In the genomic region with DNA sequence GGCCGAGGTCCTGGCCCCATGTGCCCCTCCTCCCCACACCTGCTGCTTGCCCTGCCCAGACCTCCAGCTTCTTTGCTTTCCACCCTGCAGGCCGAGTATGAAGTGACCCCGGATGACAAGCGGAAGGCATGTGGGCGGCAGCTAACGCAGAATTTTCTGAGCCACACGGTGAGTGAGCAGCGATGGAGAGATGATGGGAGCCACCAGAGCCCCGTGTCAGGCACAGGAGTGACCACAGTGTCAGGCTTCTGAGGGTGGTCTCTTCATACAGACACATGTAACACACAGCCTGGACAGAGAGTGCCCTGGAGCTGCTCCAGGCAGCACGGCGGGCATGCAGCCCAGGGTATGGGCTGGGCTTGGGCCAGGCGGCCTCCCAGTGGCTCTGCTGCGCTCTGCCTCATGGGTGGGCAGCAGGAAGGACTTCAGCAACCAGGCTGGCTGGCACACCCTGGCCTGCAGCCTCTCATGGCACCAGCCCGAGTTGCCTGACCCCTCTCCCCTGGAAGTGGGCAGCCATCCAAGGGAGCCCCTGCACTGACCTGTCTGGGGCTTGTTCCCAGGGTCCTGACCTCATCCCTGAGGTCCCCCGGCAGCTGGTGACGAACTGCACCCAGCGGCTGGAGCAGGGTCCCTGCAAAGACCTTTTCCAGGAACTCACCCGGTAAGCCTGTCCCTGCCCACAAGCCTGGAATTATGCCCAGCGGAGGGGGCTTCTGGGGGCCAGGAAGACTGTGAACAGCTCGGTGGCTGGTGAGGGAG, we compare ENCODE assay signal across 11 cellular contexts. TPM values are rescaled to one million over a fixed set of nuclear protein-coding genes. Genes with fewer than 3 reads are reported as not detected.
DNase-seq lines count a peak whose midpoint lies in the region; ATAC-seq and TF ChIP-seq lines count a peak whose summit lies in the region.
"Had no signal": no experiment of that assay in that cellular context is flagged by ENCODE, and none has a peak within 500 bp of the region (broad histone marks: within the 10 kb centered on the region; RNA-seq: fewer than 3 reads in every experiment).

No MANE protein-coding gene starts in this region.

- H4K20me1 ChIP-seq in DOHH2 (ENCODE audit: control insufficient read depth, insufficient read depth, low read depth, low read length) = peaks cover 6% of the 10 kb centered on the region; the same call in 1 of the 2 replicates

- H3K27me3 ChIP-seq in DOHH2 (ENCODE audit: control insufficient read depth, low read length) = no peaks in the 10 kb centered on the region
- H3K27me3 ChIP-seq in colonic mucosa = no peaks in the 10 kb centered on the region
- H3K27me3 ChIP-seq in sigmoid colon = no peaks in the 10 kb centered on the region
- no peaks in the 10 kb centered on the region for H3K27me3 ChIP-seq in A673 (replicated peaks; ENCODE audit: insufficient read depth, low read depth, low read length, poor library complexity)
- no peaks in the 10 kb centered on the region for H3K27me3 ChIP-seq in breast epithelium
- H3K27me3 ChIP-seq: body of pancreas, ovary had no signal

- peaks cover 23% of the 10 kb centered on the region for H3F3A ChIP-seq in DOHH2 (ENCODE audit: control insufficient read depth, insufficient read depth)

- TF ChIP-seq POLR2A in sigmoid colon (IDR thresholded peaks at IDR 0.05) (no peak), breast epithelium (IDR thresholded peaks at IDR 0.05) (no peak)

- peak overlapping the region; percentile 90 for H3K4me2 ChIP-seq in DOHH2 (ENCODE audit: low read length)

- peak overlapping the region in 1 of 2 donors; percentile 27 for H3K9ac ChIP-seq in colonic mucosa (ENCODE audit: low read depth in 2 of 2, low read length in 2 of 2)

- peaks cover 55% of the 10 kb centered on the region for H3K4me1 ChIP-seq in DOHH2 (ENCODE audit: control insufficient read depth, low read length)
- peaks cover 4% of the 10 kb centered on the region for H3K4me1 ChIP-seq in colonic mucosa
- H3K4me1 ChIP-seq in sigmoid colon = peaks cover 0 to 34% (median 28%) of the 10 kb centered on the region in 4 donors
- H3K4me1 ChIP-seq in A673 (ENCODE audit: insufficient read depth, low read length, poor library complexity, severe bottlenecking) = peaks cover 7% of the 10 kb centered on the region
- peaks cover 5 to 17% of the 10 kb centered on the region in 2 donors for H3K4me1 ChIP-seq in breast epithelium

- H3K9me2 ChIP-seq in DOHH2 (replicated peaks; ENCODE audit: control insufficient read depth, low read length) = no peaks in the 10 kb centered on the region

- H3K4me3 ChIP-seq in DOHH2 (ENCODE audit: low read length) (peak overlapping the region; percentile 77), colonic mucosa (no peak overlapping the region), sigmoid colon (no peak overlapping the region), A673 (ENCODE audit: low read depth, low read length, poor library complexity, severe bottlenecking) (no peak overlapping the region), breast epithelium (no peak overlapping the region)
- H3K4me3 ChIP-seq: body of pancreas, ovary had no signal

- ATAC-seq in HG02763 (IDR thresholded peaks at IDR 0.05; ENCODE audit: unreplicated experiment) = no peak
- ATAC-seq: body of pancreas had no signal

- no peak for DNase-seq in RWPE1 (ENCODE audit: low spot score)
- no peak for DNase-seq in colonic mucosa
- peak; percentile 71 for DNase-seq in sigmoid colon
- no peak for DNase-seq in A673 (ENCODE audit: low spot score)
- DNase-seq in breast epithelium (ENCODE audit: low spot score in 2 of 2) = no peak
- DNase-seq in HuH-7 (ENCODE audit: low spot score) = no peak
- DNase-seq: body of pancreas had no signal

- H3K36me3 ChIP-seq in DOHH2 (ENCODE audit: control insufficient read depth, low read length) = peaks cover 84% of the 10 kb centered on the region
- H3K36me3 ChIP-seq in colonic mucosa = peaks cover 20% of the 10 kb centered on the region
- peaks cover 25 to 70% (median 54%) of the 10 kb centered on the region in 4 donors for H3K36me3 ChIP-seq in sigmoid colon
- H3K36me3 ChIP-seq in A673 (ENCODE audit: insufficient read depth, low read length, poor library complexity, severe bottlenecking) = peaks cover 26% of the 10 kb centered on the region
- no peaks in the 10 kb centered on the region for H3K36me3 ChIP-seq in breast epithelium
- H3K36me3 ChIP-seq: ovary had no signal

- TF ChIP-seq EP300 in sigmoid colon (IDR thresholded peaks at IDR 0.05) = no peak

- H3K27ac ChIP-seq in DOHH2 (ENCODE audit: low read depth, low read length) = peak overlapping the region; percentile 94
- peak overlapping the region; percentile 94 for H3K27ac ChIP-seq in RWPE1
- peak overlapping the region; percentile 41 for H3K27ac ChIP-seq in colonic mucosa
- H3K27ac ChIP-seq in sigmoid colon = peak overlapping the region; percentile 2 to 47 (median 22)
- no peak overlapping the region for H3K27ac ChIP-seq in A673 (ENCODE audit: low read depth, low read length, poor library complexity, severe bottlenecking)
- peak overlapping the region in 1 of 2 donors; percentile 54 for H3K27ac ChIP-seq in breast epithelium
- H3K27ac ChIP-seq: body of pancreas, ovary had no signal

- H3K9me3 ChIP-seq in DOHH2 (ENCODE audit: control insufficient read depth, insufficient read depth, low read length) (no peaks in the 10 kb centered on the region), colonic mucosa (no peaks in the 10 kb centered on the region), sigmoid colon (no peaks in the 10 kb centered on the region), A673 (ENCODE audit: low read depth, low read length, poor library complexity, severe bottlenecking) (no peaks in the 10 kb centered on the region), breast epithelium (no peaks in the 10 kb centered on the region)
- H3K9me3 ChIP-seq: body of pancreas, ovary had no signal

- CTCF ChIA-PET in RWPE1 (lab: Yijun Ruan, JAX) = interaction anchor here (1.0 to 9.8 kb wide), 3 partner anchors 28 to 42 kb away, joined by 3 to 100 read pairs (median 5); no protein-coding TSS in a partner anchor
- CTCF ChIA-PET in A673 (lab: Charles Lee) = interaction anchor here (0.6 kb wide), 1 partner anchor 127 kb away, joined by 4 read pairs; no protein-coding TSS in a partner anchor

- POLR2A ChIA-PET in RWPE1 (lab: Yijun Ruan, JAX; ENCODE audit: low non-redundant PET) (no interaction called here), A673 (lab: Charles Lee; ENCODE audit: low non-redundant PET) (no interaction called here)

- no TSS peak for BruUV-seq in A673 (replicated peaks; lab: Mats Ljungman, UMichigan)

- H3K79me2 ChIP-seq in DOHH2 (ENCODE audit: control insufficient read depth, low read length) = peaks cover 46% of the 10 kb centered on the region

- intact Hi-C loops in colonic mucosa (cut with DNase I) (no loop called here), sigmoid colon (cut with DNase I) (no loop called here), A673 (cut with micrococcal nuclease; ENCODE audit: unreplicated experiment) (no loop called here), breast epithelium (cut with DNase I; ENCODE audit: low total_unique reads) (no loop called here)

- 73 to 88% methylated on average over 20 of the region's 20 CpGs for WGBS in sigmoid colon, 2 donors

- TF ChIP-seq CTCF in DOHH2 (IDR thresholded peaks at IDR 0.05; ENCODE audit: low read depth, low read length, poor library complexity, severe bottlenecking) (no peak), RWPE1 (conservative IDR thresholded peaks at IDR 0.05; ENCODE audit: low read depth) (no peak), colonic mucosa (IDR thresholded peaks at IDR 0.05) (no peak), sigmoid colon (IDR thresholded peaks at IDR 0.05) (no peak), A673 (conservative IDR thresholded peaks at IDR 0.05; ENCODE audit: low read depth, low read length) (no peak), breast epithelium (IDR thresholded peaks at IDR 0.05) (no peak)

RNA-seq across cellular contexts. Expression of gene GRK6, which starts 5.8 kb away (rescaled TPM):
- total RNA-seq in colonic mucosa = 10 to 100 TPM; 38.0 to 64.4 TPM
- total RNA-seq in sigmoid colon = 10 to 100 TPM; 16.5 to 29.2 (median 21.3) TPM
- 10 to 100 TPM; 18.7 to 47.9 (median 22.8) TPM for polyA plus RNA-seq in sigmoid colon
- 32.1 and 38.1 TPM in 2 replicates for total RNA-seq in A673 (2021)
- total RNA-seq in breast epithelium = 10 to 100 TPM; 21.3 to 25.0 (median 22.1) TPM

RNA-seq across cellular contexts. Expression of gene PRR7, which starts 14.3 kb away (rescaled TPM):
- total RNA-seq in colonic mucosa (1 to 10 TPM; 3.9 to 5.0 TPM), sigmoid colon (1 to 10 TPM in 3 of 4 donors, under 1 TPM in 1; 0.82 to 2.5 (median 1.7) TPM), A673 (2021) (3.0 and 5.3 TPM in 2 replicates), breast epithelium (1 to 10 TPM in 2 of 3 donors, under 1 TPM in 1; 0.48 to 2.0 (median 1.3) TPM)
- 1 to 10 TPM in 1 of 3 donors, not detected in 2; 3.7 TPM for polyA plus RNA-seq in sigmoid colon

RNA-seq across cellular contexts. Expression of gene F12, which starts 23.0 kb away (rescaled TPM):
- 10 to 100 TPM; 14.7 to 34.0 TPM for total RNA-seq in colonic mucosa
- under 1 TPM in 3 of 4 donors, not detected in 1; 0.36 to 0.83 (median 0.81) TPM for total RNA-seq in sigmoid colon
- 10 to 100 TPM in 1 of 3 donors, 1 to 10 TPM in 2; 3.6 to 14.0 (median 8.1) TPM for polyA plus RNA-seq in sigmoid colon
- 0.81 TPM in 1 of 2 replicates, not detected in the other for total RNA-seq in A673 (2021)
- 1 to 10 TPM in 2 of 3 donors, under 1 TPM in 1; 0.64 to 2.9 (median 2.6) TPM for total RNA-seq in breast epithelium
- polyA plus RNA-seq: ovary had no signal

RNA-seq across cellular contexts. Expression of gene PFN3, which starts 31.9 kb away (rescaled TPM):
- total RNA-seq in colonic mucosa (not detected), sigmoid colon (not detected), A673 (2021) (not detected in 2 replicates), breast epithelium (not detected)
- polyA plus RNA-seq in sigmoid colon = not detected
- total RNA-seq: body of pancreas; ovary; T-helper 2 cell treated with Interferon-gamma antibody and Interleukin-4, amounts not matched to agents 100 ng/mL and 5 ng/mL, for 36 hours had no signal
- polyA plus RNA-seq: ovary had no signal

RNA-seq across cellular contexts. Expression of gene DBN1, which starts 41.1 kb away (rescaled TPM):
- total RNA-seq in colonic mucosa = 10 to 100 TPM in 1 of 2 donors, 1 to 10 TPM in 1; 9.3 to 18.8 TPM
- total RNA-seq in sigmoid colon = 10 to 100 TPM; 54.8 to 100.0 (median 82.3) TPM
- polyA plus RNA-seq in sigmoid colon = 10 to 100 TPM in 2 of 3 donors, 1 to 10 TPM in 1; 6.0 to 22.2 (median 16.9) TPM
- 271 and 286 TPM in 2 replicates for total RNA-seq in A673 (2021)
- total RNA-seq in breast epithelium = 10 to 100 TPM; 30.7 to 94.6 (median 61.3) TPM
